Comparison of ENCODE assay signal across 26 cellular contexts in the genomic region with DNA sequence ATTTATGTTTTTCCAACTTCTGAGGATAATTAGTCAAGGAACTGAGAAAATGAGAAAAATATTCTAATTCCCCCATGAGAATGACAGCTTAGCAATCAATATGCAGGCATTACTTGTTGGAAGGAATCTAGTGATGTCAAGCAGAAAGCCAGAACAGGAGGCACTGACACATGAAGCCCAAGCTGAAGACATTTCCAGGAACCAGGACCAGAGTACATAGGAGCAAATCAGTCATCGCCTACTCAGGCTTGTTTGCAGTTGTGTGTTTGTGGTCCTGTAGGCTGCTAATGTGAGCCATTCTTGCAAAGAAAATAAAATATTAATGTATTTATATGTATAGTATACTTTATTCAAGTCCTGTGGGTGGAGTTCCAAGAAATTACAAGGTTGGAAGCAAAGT.
A peak's percentile ranks its signal among the peaks of the same experiment; 100 is the strongest.
DNase-seq lines count a peak whose midpoint lies in the region; ATAC-seq, FAIRE-seq and TF ChIP-seq lines count a peak whose summit lies in the region.
"Had no signal": no experiment of that assay in that cellular context is flagged by ENCODE, and none has a peak within 500 bp of the region (broad histone marks: within the 10 kb centered on the region; RNA-seq: fewer than 3 reads in every experiment).

No MANE protein-coding gene starts in this region.

- in situ Hi-C loops in HepG2 (cut with HindIII; ENCODE audit: extremely low pct_ligation_motif_present, low pct_unique_long_range_greater_than_20kb), result no loop called here

- H3K4me2 ChIP-seq in HepG2 (ENCODE audit: low read depth, low read length), result no peak overlapping the region
- H3K4me2 ChIP-seq: BLaER1 had no signal

- BruUV-seq in HepG2 (replicated peaks; lab: Mats Ljungman, UMichigan), result no TSS peak

- no peak overlapping the region for H3K27ac Mint-ChIP-seq in activated T-helper 17 cell treated with anti-CD3 and anti-CD28 coated beads, Interleukin-2, amount 50 U/mL, for 72 hours
- H3K27ac Mint-ChIP-seq: CD14-positive monocyte; CD4-positive, alpha-beta memory T cell; CD4-positive, CD25-positive, alpha-beta regulatory T cell; CD8-positive, alpha-beta memory T cell had no signal

- DNase-seq in HepG2 (ENCODE audit: low spot score) (no peak), right lobe of liver (no peak), body of pancreas (no peak), posterior vena cava (ENCODE audit: low spot score) (no peak)
- DNase-seq: 8988T; ACHN; BE2C; C1 segment of cervical spinal cord; CD4-positive, alpha-beta memory T cell; CD4-positive, CD25-positive, alpha-beta regulatory T cell; CD8-positive, alpha-beta memory T cell; COR-L47; DMS 273 treated with DMSO at 0.1 percent for 48 hours; DMS153; DMS53; DMS79; DND-41; EL; GDM1 had no signal

- H3K9ac ChIP-seq in HepG2 (ENCODE audit: insufficient read depth, low read depth, low read length), result no peak overlapping the region
- H3K9ac ChIP-seq: BLaER1 had no signal

- H3K4me1 Mint-ChIP-seq in activated T-helper 17 cell treated with anti-CD3 and anti-CD28 coated beads, Interleukin-2, amount 50 U/mL, for 72 hours, result no peaks in the 10 kb centered on the region
- H3K4me1 Mint-ChIP-seq: CD4-positive, alpha-beta memory T cell; CD4-positive, CD25-positive, alpha-beta regulatory T cell; CD8-positive, alpha-beta memory T cell had no signal

- POLR2A ChIA-PET in HepG2 (lab: Yijun Ruan, JAX), result no interaction called here

- no peak for ATAC-seq in HepG2
- ATAC-seq in right lobe of liver, result peak in 2 of 4 donors; percentile 36 to 62
- no peak for ATAC-seq in activated T-helper 17 cell treated with anti-CD3 and anti-CD28 coated beads, Interleukin-2, amount 50 U/mL, for 72 hours (replicated peaks)
- no peak for ATAC-seq in body of pancreas
- ATAC-seq: GM12878 had no signal

- H3K4me3 Mint-ChIP-seq in activated T-helper 17 cell treated with anti-CD3 and anti-CD28 coated beads, Interleukin-2, amount 50 U/mL, for 72 hours, result no peak overlapping the region
- H3K4me3 Mint-ChIP-seq: CD14-positive monocyte; CD4-positive, alpha-beta memory T cell; CD4-positive, CD25-positive, alpha-beta regulatory T cell; CD8-positive, alpha-beta memory T cell had no signal

- H3K27me3 ChIP-seq in HepG2 (ENCODE audit: control insufficient read depth in 1 of 2, insufficient read depth in 2 of 2, low read length in 2 of 2), result no peaks in the 10 kb centered on the region
- no peaks in the 10 kb centered on the region for H3K27me3 ChIP-seq in right lobe of liver
- H3K27me3 ChIP-seq in body of pancreas, result no peaks in the 10 kb centered on the region
- H3K27me3 ChIP-seq: BE2C, BLaER1 had no signal

- no peaks in the 10 kb centered on the region for H3K9me3 Mint-ChIP-seq in activated T-helper 17 cell treated with anti-CD3 and anti-CD28 coated beads, Interleukin-2, amount 50 U/mL, for 72 hours
- H3K9me3 Mint-ChIP-seq: CD4-positive, alpha-beta memory T cell had no signal

- peaks cover 67% of the 10 kb centered on the region for H3K4me1 ChIP-seq in HepG2 (ENCODE audit: insufficient read depth, low read length)
- peaks cover 0 to 27% (median 8%) of the 10 kb centered on the region in 4 donors for H3K4me1 ChIP-seq in right lobe of liver
- no peaks in the 10 kb centered on the region for H3K4me1 ChIP-seq in body of pancreas
- H3K4me1 ChIP-seq: BE2C had no signal

- WGBS in HepG2 (ENCODE audit: low lambda C conversion rate), result 33% methylated on average over 1 of the region's 1 CpG
- 27% methylated on average over 1 of the region's 1 CpG for WGBS in right lobe of liver (ENCODE audit: insufficient coverage, low coverage, low lambda C conversion rate, missing lambda C conversion rate)
- 73 to 77% methylated on average over 1 of the region's 1 CpG for WGBS in body of pancreas, 2 donors

- TF ChIP-seq POLR2A in HepG2 (IDR thresholded peaks at IDR 0.05; ENCODE audit: insufficient read depth in 1 of 2, low read depth in 2 of 2, low read length in 2 of 2) (no peak), right lobe of liver (IDR thresholded peaks at IDR 0.05) (no peak), body of pancreas (IDR thresholded peaks at IDR 0.05) (no peak)

- H3K9me3 ChIP-seq in HepG2 (ENCODE audit: low read length), result no peaks in the 10 kb centered on the region
- no peaks in the 10 kb centered on the region for H3K9me3 ChIP-seq in right lobe of liver
- H3K9me3 ChIP-seq in body of pancreas, result no peaks in the 10 kb centered on the region
- H3K9me3 ChIP-seq: BE2C, BLaER1 had no signal

- H4K20me1 ChIP-seq in HepG2 (ENCODE audit: insufficient read depth, low read length), result no peaks in the 10 kb centered on the region
- H4K20me1 ChIP-seq: BLaER1 had no signal

- no peaks in the 10 kb centered on the region for H3K79me2 ChIP-seq in HepG2 (ENCODE audit: insufficient read depth, low read length)

- H3K27ac ChIP-seq in HepG2 (ENCODE audit: extremely low read length, insufficient read depth, low read length) (no peak overlapping the region), right lobe of liver (peak overlapping the region in 2 of 3 donors; percentile 22 to 40), body of pancreas (no peak overlapping the region)
- H3K27ac ChIP-seq: BLaER1 had no signal

- CTCF ChIA-PET in HepG2 (lab: Yijun Ruan, JAX; ENCODE audit: low intra/inter-chr PET ratio, low total read pairs), result no interaction called here

- no peak overlapping the region for H3K4me3 ChIP-seq in HepG2 (replicated peaks in 1 of 3; ENCODE audit: insufficient read depth in 1 of 3, low read depth in 2 of 3, low read length in 3 of 3)
- no peak overlapping the region for H3K4me3 ChIP-seq in right lobe of liver
- no peak overlapping the region for H3K4me3 ChIP-seq in body of pancreas
- H3K4me3 ChIP-seq: BLaER1, GM12878 had no signal

- H3K36me3 Mint-ChIP-seq in activated T-helper 17 cell treated with anti-CD3 and anti-CD28 coated beads, Interleukin-2, amount 50 U/mL, for 72 hours (ENCODE audit: low read depth), result no peaks in the 10 kb centered on the region
- H3K36me3 Mint-ChIP-seq: CD14-positive monocyte; CD4-positive, alpha-beta memory T cell; CD4-positive, CD25-positive, alpha-beta regulatory T cell; CD8-positive, alpha-beta memory T cell had no signal

- TF ChIP-seq RAD21 in HepG2 (CRISPR knock-in tag; IDR thresholded peaks at IDR 0.05), result no peak

- FAIRE-seq in HepG2 (lab: Jason Lieb, UNC), result no peak
- FAIRE-seq: A204.1, GM12878, GM12892, GM18507 had no signal

- peaks cover 6% of the 10 kb centered on the region for H3K27me3 Mint-ChIP-seq in activated T-helper 17 cell treated with anti-CD3 and anti-CD28 coated beads, Interleukin-2, amount 50 U/mL, for 72 hours

- no peaks in the 10 kb centered on the region for H3K36me3 ChIP-seq in HepG2 (replicated peaks in 1 of 2; ENCODE audit: control insufficient read depth in 1 of 2, insufficient read depth in 2 of 2, low read length in 2 of 2)
- no peaks in the 10 kb centered on the region for H3K36me3 ChIP-seq in right lobe of liver
- H3K36me3 ChIP-seq in body of pancreas (replicated peaks in 1 of 2; ENCODE audit: insufficient read depth in 1 of 2, low read depth in 2 of 2), result no peaks in the 10 kb centered on the region
- H3K36me3 ChIP-seq: BE2C, BLaER1 had no signal

- intact Hi-C loops in HepG2 (cut with micrococcal nuclease; ENCODE audit: unreplicated experiment) (no loop called here), right lobe of liver (cut with DNase I) (no loop called here), body of pancreas (cut with DNase I) (no loop called here), posterior vena cava (cut with DNase I) (no loop called here)

- no peak overlapping the region for H2AFZ ChIP-seq in HepG2 (ENCODE audit: low read length)

- TF ChIP-seq EP300 in HepG2 (IDR thresholded peaks at IDR 0.05; ENCODE audit: low read depth in 2 of 2, low read length in 2 of 2) (no peak), HepG2 (CRISPR knock-in tag; IDR thresholded peaks at IDR 0.05; ENCODE audit: borderline replicate concordance) (no peak)

- TF ChIP-seq CTCF in HepG2 (CRISPR knock-in tag; IDR thresholded peaks at IDR 0.05) (no peak), right lobe of liver (IDR thresholded peaks at IDR 0.05) (no peak), body of pancreas (IDR thresholded peaks at IDR 0.05) (no peak)

TF ChIP-seq in HepG2, 621 proteins besides CTCF, POLR2A, EP300 and RAD21:
- TF ChIP-seq ZNF44 (CRISPR knock-in tag; IDR thresholded peaks at IDR 0.05) (0 out of 2 replicates have a peak, but pooled peaks have one; percentile 37), ZSCAN22 (CRISPR knock-in tag; IDR thresholded peaks at IDR 0.05) (no peak)

Comparison
In these comparisons a context has a peak if more than half of its experiments do, and no peak if none do; other contexts are left out.
1. H3K27ac ChIP-seq: peak in right lobe of liver (2 of 3); none in HepG2 (single experiment) and body of pancreas (0 of 4).